8 cellular contexts compared by ENCODE assay signal in the genomic region with DNA sequence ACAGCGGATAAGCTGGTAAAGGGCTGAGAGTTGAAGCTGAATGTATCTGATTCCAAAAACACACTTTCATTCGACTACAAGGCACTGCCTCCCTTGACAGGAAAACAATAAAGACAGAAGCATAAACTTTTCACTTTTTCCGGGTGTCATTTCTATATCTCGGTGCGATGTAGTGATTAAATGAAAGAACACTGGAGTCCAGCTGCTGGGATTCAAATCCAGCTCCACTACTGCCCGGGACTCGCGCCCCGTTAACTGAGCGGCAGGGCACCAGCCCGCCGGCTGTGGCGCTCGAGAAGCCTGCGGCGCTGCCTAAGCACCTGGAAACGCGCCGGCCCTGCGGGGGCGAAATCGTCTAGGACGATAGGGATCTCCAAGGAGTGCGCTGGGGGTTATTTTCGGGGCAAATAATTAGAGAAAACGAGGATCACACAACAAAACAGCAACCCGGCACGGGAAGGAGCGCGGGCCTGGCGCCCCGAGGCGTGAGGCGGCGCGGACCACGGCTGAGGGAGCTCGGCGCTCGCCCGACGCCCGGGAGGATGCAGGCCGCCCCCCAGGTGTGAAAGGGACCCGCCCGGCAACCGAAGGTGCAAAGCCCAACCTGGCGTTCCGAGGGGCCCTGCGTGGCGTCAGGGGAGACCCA. TPM values are rescaled to one million over a fixed set of nuclear protein-coding genes. Genes with fewer than 3 reads are reported as not detected.
DNase-seq lines count a peak whose midpoint lies in the region; ATAC-seq and TF ChIP-seq lines count a peak whose summit lies in the region.

No MANE protein-coding gene starts in this region.

- peak; percentile 57 for TF ChIP-seq CTCF in AG10803 (conservative IDR thresholded peaks at IDR 0.05; ENCODE audit: low read length)

- H3K9me3 ChIP-seq in muscle layer of duodenum (ENCODE audit: control insufficient read depth in 1 of 2, low read length in 2 of 2) = no peaks in the 10 kb centered on the region

- H3K27ac ChIP-seq in muscle layer of duodenum (ENCODE audit: low read length) = peak overlapping the region; percentile 74

- H3K36me3 ChIP-seq in muscle layer of duodenum (ENCODE audit: control insufficient read depth in 1 of 2, insufficient read depth in 2 of 2, low read length in 2 of 2) = no peaks in the 10 kb centered on the region

- peak; percentile 70 for DNase-seq in AG10803 (ENCODE audit: low read depth)
- DNase-seq in NOMO-1 (lab: John Stamatoyannopoulos, UW; ENCODE audit: unreplicated experiment in 2 of 2) = peak; percentile 57 to 68
- peak; percentile 55 for DNase-seq in activated T-cell treated with anti-CD3 and anti-CD28 coated beads for 4 hours
- DNase-seq in stimulated activated CD8-positive, alpha-beta memory T cell treated with anti-CD3 and anti-CD28 coated beads, Interleukin-7, amount 100 ng/mL, for 4 hours (ENCODE audit: low read depth in 2 of 2) = peak; percentile 51 to 52

- peaks cover 3 to 18% of the 10 kb centered on the region in 2 donors for H3K4me1 ChIP-seq in muscle layer of duodenum (ENCODE audit: control insufficient read depth in 1 of 2, insufficient read depth in 2 of 2, low read length in 2 of 2)

- ATAC-seq in GM18907 (IDR thresholded peaks at IDR 0.05; ENCODE audit: unreplicated experiment) (peak; percentile 59), HG03196 (IDR thresholded peaks at IDR 0.05; ENCODE audit: unreplicated experiment) (peak; percentile 52), esophagus mucosa (peak; percentile 53)

- H3K27me3 ChIP-seq in muscle layer of duodenum (ENCODE audit: low read depth, low read length) = no peaks in the 10 kb centered on the region

- H3K4me3 ChIP-seq in AG10803 (ENCODE audit: low read length) (peak overlapping the region; percentile 86), muscle layer of duodenum (ENCODE audit: low read depth in 1 of 2, low read length in 2 of 2) (peak overlapping the region; percentile 73 to 88)

RNA-seq across cellular contexts. Expression of gene UIMC1, which starts 0.8 kb away (rescaled TPM):
- 14.9 TPM for total RNA-seq in esophagus mucosa

RNA-seq across cellular contexts. Expression of gene ZNF346, which starts 16.8 kb away (rescaled TPM):
- 6.7 TPM for total RNA-seq in esophagus mucosa

Comparison
In these comparisons a context has a peak if more than half of its experiments do, and no peak if none do; other contexts are left out.
1. Peak in every context shown above with its lines: DNase-seq, ATAC-seq, H3K4me3 ChIP-seq and H3K27ac ChIP-seq.